In the genomic region with DNA sequence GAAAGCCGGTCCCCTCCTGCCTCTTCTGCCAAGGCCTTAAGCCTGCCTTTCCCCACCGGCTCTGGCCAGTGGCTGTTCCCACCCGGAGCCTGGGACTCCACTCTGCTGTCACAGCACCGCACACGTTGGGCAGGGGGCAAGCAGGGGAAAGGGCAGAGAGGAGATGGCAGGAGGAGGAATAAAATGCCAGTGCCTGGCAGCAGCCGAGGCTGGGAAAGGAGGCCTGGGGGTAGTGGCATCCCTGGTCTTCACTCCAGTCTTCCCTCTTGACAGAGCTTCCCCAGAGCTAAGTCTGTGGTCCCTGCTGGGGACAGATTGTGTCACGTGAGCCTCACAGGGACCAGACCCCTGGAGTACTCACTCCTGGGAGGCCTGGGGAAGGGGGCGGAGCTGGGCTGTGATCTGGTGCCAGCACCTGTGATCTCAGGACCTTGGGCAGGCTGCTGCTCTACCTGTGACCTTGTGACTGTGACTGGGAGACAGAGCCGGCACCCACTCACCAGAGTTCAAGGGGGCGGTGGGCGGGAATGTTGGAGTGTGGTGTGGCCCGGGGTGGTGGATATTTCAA, we compare ENCODE assay signal across 16 cellular contexts.
DNase-seq lines count a peak whose midpoint lies in the region; ATAC-seq and TF ChIP-seq lines count a peak whose summit lies in the region.
"Had no signal": no experiment of that assay in that cellular context is flagged by ENCODE, and none has a peak within 500 bp of the region (broad histone marks: within the 10 kb centered on the region; RNA-seq: fewer than 3 reads in every experiment).

No MANE protein-coding gene starts in this region.

- H3K36me3 ChIP-seq in heart right ventricle (no peaks in the 10 kb centered on the region), body of pancreas (replicated peaks in 1 of 2; ENCODE audit: insufficient read depth in 1 of 2, low read depth in 2 of 2) (no peaks in the 10 kb centered on the region), mesendoderm (ENCODE audit: control insufficient read depth, insufficient read depth, low read length) (no peaks in the 10 kb centered on the region), ovary (no peaks in the 10 kb centered on the region)
- H3K36me3 ChIP-seq: gastrocnemius medialis had no signal

- H3K18ac ChIP-seq in mesendoderm (ENCODE audit: low read length), result peak overlapping the region; percentile 2

- WGBS in heart right ventricle, 2 donors, result 71 to 75% methylated on average over 12 of the region's 12 CpGs
- 19 to 37% methylated on average over 8 to 12 of the region's 12 CpGs for WGBS in body of pancreas, 2 donors
- no CpG with 5 or more reads among the region's 12 CpGs for WGBS in mesendoderm (ENCODE audit: extremely low coverage, insufficient coverage, low lambda C conversion rate)
- 84 to 94% (median 86%) methylated on average over 12 of the region's 12 CpGs for WGBS in ovary, 3 donors

- no peak overlapping the region for H2BK120ac ChIP-seq in mesendoderm (ENCODE audit: low read depth, low read length)

- H3K79me2 ChIP-seq in mesendoderm (ENCODE audit: control insufficient read depth, insufficient read depth, low read length), result no peaks in the 10 kb centered on the region

- no peak overlapping the region for H2BK15ac ChIP-seq in mesendoderm (replicated peaks; ENCODE audit: low read depth)

- H3K23ac ChIP-seq in mesendoderm (ENCODE audit: low read length), result no peak overlapping the region

- no peak overlapping the region for H4K5ac ChIP-seq in mesendoderm (ENCODE audit: low read length)

- no peak for TF ChIP-seq EP300 in ovary (IDR thresholded peaks at IDR 0.05)

- H2BK5ac ChIP-seq in mesendoderm (ENCODE audit: low read length), result no peak overlapping the region

- ATAC-seq in left ventricle myocardium superior (peak; percentile 8), heart right ventricle (no peak), body of pancreas (peak; percentile 45), GM21825 (IDR thresholded peaks at IDR 0.05; ENCODE audit: unreplicated experiment) (no peak)
- ATAC-seq: activated CD8-positive, alpha-beta T cell treated with anti-CD3 and anti-CD28 coated beads, Interleukin-2, amount 10 ng/mL, durations not matched to agents 7 days and 5 days; gastrocnemius medialis had no signal

- H3K79me1 ChIP-seq in mesendoderm (ENCODE audit: low read length), result no peaks in the 10 kb centered on the region

- H3K9ac ChIP-seq in mesendoderm (ENCODE audit: low read length), result no peak overlapping the region

- intact Hi-C loops in left ventricle myocardium superior (cut with micrococcal nuclease), result no loop called here
- intact Hi-C loops in heart right ventricle (cut with DNase I), result no loop called here
- intact Hi-C loops in body of pancreas (cut with DNase I), result no loop called here
- intact Hi-C loops in ovary (cut with DNase I), result no loop called here

- H3K4me2 ChIP-seq in mesendoderm (ENCODE audit: low read length), result no peak overlapping the region

- peak in 1 of 3 donors; percentile 14 for TF ChIP-seq POLR2A in body of pancreas (IDR thresholded peaks at IDR 0.05)
- no peak for TF ChIP-seq POLR2A in ovary (IDR thresholded peaks at IDR 0.05)

- H2AK5ac ChIP-seq in mesendoderm (ENCODE audit: low read length), result no peak overlapping the region

- no peak overlapping the region for H3K4me3 ChIP-seq in heart right ventricle
- H3K4me3 ChIP-seq in body of pancreas, result no peak overlapping the region
- H3K4me3 ChIP-seq in mesendoderm (ENCODE audit: low read length), result no peak overlapping the region
- H3K4me3 ChIP-seq in ovary, result no peak overlapping the region
- H3K4me3 ChIP-seq: gastrocnemius medialis had no signal

- in situ Hi-C loops in GM13976 (cut with MboI; ENCODE audit: low sequenced_read_pairs, unreplicated experiment), result no loop called here

- H3K4me1 ChIP-seq in heart right ventricle (peaks cover 12 to 33% (median 25%) of the 10 kb centered on the region in 9 donors), body of pancreas (peaks cover 57% of the 10 kb centered on the region), mesendoderm (ENCODE audit: control insufficient read depth, low read depth, low read length) (peaks cover 1% of the 10 kb centered on the region), ovary (ENCODE audit: insufficient read depth) (peaks cover 26% of the 10 kb centered on the region)

- no peaks in the 10 kb centered on the region for H3K27me3 ChIP-seq in heart right ventricle
- no peaks in the 10 kb centered on the region for H3K27me3 ChIP-seq in body of pancreas
- no peaks in the 10 kb centered on the region for H3K27me3 ChIP-seq in mesendoderm (ENCODE audit: insufficient read depth, low read length, poor library complexity)
- no peaks in the 10 kb centered on the region for H3K27me3 ChIP-seq in ovary
- H3K27me3 ChIP-seq: gastrocnemius medialis had no signal

- no peak overlapping the region for H3K56ac ChIP-seq in mesendoderm (ENCODE audit: low read length)

- TF ChIP-seq CTCF in heart right ventricle (IDR thresholded peaks at IDR 0.05), result no peak
- no peak for TF ChIP-seq CTCF in body of pancreas (IDR thresholded peaks at IDR 0.05)
- no peak for TF ChIP-seq CTCF in GM13976 (IDR thresholded peaks at IDR 0.05; ENCODE audit: borderline replicate concordance, control extremely low read depth, extremely low read depth, insufficient read depth, missing control alignments)
- TF ChIP-seq CTCF in GM20000 (IDR thresholded peaks at IDR 0.05; ENCODE audit: extremely low read depth, missing control alignments), result no peak
- TF ChIP-seq CTCF in ovary (IDR thresholded peaks at IDR 0.05), result no peak

- H3K4ac ChIP-seq in mesendoderm (ENCODE audit: low read depth, low read length), result no peak overlapping the region

- no peak overlapping the region for H4K8ac ChIP-seq in mesendoderm (ENCODE audit: low read depth, low read length)

- DNase-seq in left ventricle myocardium superior (no peak), heart right ventricle (no peak), body of pancreas (peak; percentile 84 to 92 (median 89)), mesendoderm (no peak), GM13976 (ENCODE audit: low spot score) (no peak), GM20000 (ENCODE audit: low spot score) (no peak), ovary (no peak)
- DNase-seq: activated CD8-positive, alpha-beta T cell treated with anti-CD3 and anti-CD28 coated beads, Interleukin-2, amount 10 ng/mL, durations not matched to agents 7 days and 5 days; activated naive CD4-positive, alpha-beta T cell treated with anti-CD3 and anti-CD28 coated beads, Interleukin-2, amount 10 ng/mL, durations not matched to agents 7 days and 5 days; cortex of kidney; gastrocnemius medialis; left colon; NCI-H1694 treated with DMSO at 0.1 percent for 48 hours; posterior cingulate gyrus; stimulated activated CD4-positive, alpha-beta T cell treated with anti-CD3 and anti-CD28 coated beads, Interleukin-4, amount 100 ng/mL, for 24 hours had no signal

- H3K9me3 ChIP-seq in heart right ventricle, result no peaks in the 10 kb centered on the region
- H3K9me3 ChIP-seq in body of pancreas, result no peaks in the 10 kb centered on the region
- H3K9me3 ChIP-seq in ovary, result no peaks in the 10 kb centered on the region
- H3K9me3 ChIP-seq: gastrocnemius medialis had no signal

- peak overlapping the region in 2 of 10 donors; percentile 53 to 59 for H3K27ac ChIP-seq in heart right ventricle
- peak overlapping the region; percentile 91 to 95 (median 94) for H3K27ac ChIP-seq in body of pancreas
- no peak overlapping the region for H3K27ac ChIP-seq in mesendoderm (ENCODE audit: low read depth, low read length)
- no peak overlapping the region for H3K27ac ChIP-seq in ovary

Comparison
In these comparisons a context has a peak if more than half of its experiments do, and no peak if none do; other contexts are left out.
1. ATAC-seq: peak in left ventricle myocardium superior (single experiment) and body of pancreas (single experiment); none in heart right ventricle (0 of 8) and GM21825 (single experiment).
2. DNase-seq: peak in body of pancreas (4 of 4); none in left ventricle myocardium superior (single experiment), heart right ventricle (0 of 2), mesendoderm (single experiment), GM13976 (single experiment), GM20000 (single experiment) and ovary (0 of 5).
3. H3K27ac ChIP-seq: peak in body of pancreas (4 of 4); none in mesendoderm (single experiment) and ovary (0 of 2).